In the genomic region with DNA sequence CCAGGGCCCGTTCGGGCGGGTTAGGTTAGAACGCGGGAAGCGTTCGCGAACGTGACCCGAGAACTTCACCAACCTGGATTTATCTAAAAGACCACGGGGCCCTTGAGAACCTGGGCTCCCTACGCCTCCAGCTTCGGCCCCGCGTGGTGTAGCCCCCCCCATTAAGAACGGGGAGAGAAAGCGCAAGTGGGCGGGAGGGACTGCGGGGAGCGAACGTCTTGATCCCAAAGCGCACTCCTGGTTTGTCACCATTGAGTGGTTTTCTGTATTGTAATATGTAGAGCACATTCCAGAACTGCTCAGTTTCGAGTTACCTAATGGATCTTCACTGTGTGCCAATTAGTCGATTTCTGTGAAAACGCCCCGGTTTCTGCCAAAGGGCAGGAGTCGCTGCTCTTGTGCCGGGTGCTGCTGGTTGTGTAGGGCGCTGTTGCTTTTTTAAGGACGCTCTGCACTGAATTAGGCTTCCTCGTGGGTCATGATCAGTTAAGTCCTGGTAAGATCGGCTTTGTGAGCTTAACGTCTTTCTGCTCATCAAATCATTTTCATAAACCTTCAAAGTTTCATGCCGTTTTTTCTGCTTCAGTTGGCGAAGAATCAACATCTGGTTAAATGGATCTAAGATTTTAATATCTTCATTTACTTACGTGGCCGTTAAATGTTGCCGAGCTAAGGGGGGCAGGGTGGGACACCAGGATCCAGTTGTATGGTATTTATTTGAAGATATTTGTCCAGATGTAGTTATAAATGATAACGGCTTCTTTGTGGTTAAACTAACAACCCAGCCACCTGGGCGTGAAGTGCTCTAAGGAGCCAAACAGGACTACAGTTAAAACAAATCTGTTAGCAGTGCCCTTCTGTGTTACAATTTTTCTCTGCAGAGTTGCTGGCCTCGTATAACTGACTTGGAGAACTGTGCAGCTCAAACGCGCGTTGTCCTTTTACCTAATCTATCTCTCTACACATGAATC, we compare ENCODE assay signal across 8 cellular contexts. TPM values are rescaled to one million over a fixed set of nuclear protein-coding genes. Genes with fewer than 3 reads are reported as not detected.
DNase-seq lines count a peak whose midpoint lies in the region; ATAC-seq and TF ChIP-seq lines count a peak whose summit lies in the region.

No MANE protein-coding gene starts in this region.

- H3K9ac ChIP-seq in HUES48 (ENCODE audit: low read depth, low read length): peak overlapping the region; percentile 96

- H3K27me3 ChIP-seq in HUES48 (ENCODE audit: control insufficient read depth, insufficient read depth, low read length) (no peaks in the 10 kb centered on the region), RWPE2 (ENCODE audit: insufficient read depth, poor library complexity, severe bottlenecking) (no peaks in the 10 kb centered on the region), heart left ventricle (no peaks in the 10 kb centered on the region)

- peak overlapping the region; percentile 92 for H3K27ac Mint-ChIP-seq in activated naive CD4-positive, alpha-beta T cell treated with anti-CD3 and anti-CD28 coated beads for 36 hours

- peaks cover 28% of the 10 kb centered on the region for H3K4me1 ChIP-seq in HUES48 (ENCODE audit: control insufficient read depth, insufficient read depth, low read length)
- peaks cover 7% of the 10 kb centered on the region for H3K4me1 ChIP-seq in RWPE2 (ENCODE audit: insufficient read depth, poor library complexity, severe bottlenecking)
- H3K4me1 ChIP-seq in heart left ventricle: peaks cover 0 to 25% (median 13%) of the 10 kb centered on the region in 12 donors

- H3K4me3 Mint-ChIP-seq in activated naive CD4-positive, alpha-beta T cell treated with anti-CD3 and anti-CD28 coated beads for 36 hours: peak overlapping the region; percentile 93

- no peak for TF ChIP-seq CTCF in RWPE2 (IDR thresholded peaks at IDR 0.05; ENCODE audit: poor library complexity, severe bottlenecking)
- no peak for TF ChIP-seq CTCF in heart left ventricle (IDR thresholded peaks at IDR 0.05)

- H3K4me1 Mint-ChIP-seq in activated naive CD4-positive, alpha-beta T cell treated with anti-CD3 and anti-CD28 coated beads for 36 hours (ENCODE audit: low read depth): peaks cover 34% of the 10 kb centered on the region

- H3K27me3 Mint-ChIP-seq in activated naive CD4-positive, alpha-beta T cell treated with anti-CD3 and anti-CD28 coated beads for 36 hours (ENCODE audit: low read depth): peaks cover 2% of the 10 kb centered on the region

- H3K9me3 Mint-ChIP-seq in activated naive CD4-positive, alpha-beta T cell treated with anti-CD3 and anti-CD28 coated beads for 36 hours: no peaks in the 10 kb centered on the region

- WGBS in heart left ventricle, 4 donors: 1 to 3% (median 2%) methylated on average over 34 to 44 of the region's 44 CpGs

- H3K27ac ChIP-seq in HUES48 (ENCODE audit: low read depth, low read length) (peak overlapping the region; percentile 97), RWPE2 (ENCODE audit: poor library complexity, severe bottlenecking) (peak overlapping the region; percentile 65), heart left ventricle (no peak overlapping the region)

- CTCF ChIA-PET in activated naive CD4-positive, alpha-beta T cell treated with anti-CD3 and anti-CD28 coated beads for 36 hours (lab: Charles Lee): interaction anchor here (0.8 to 5.2 kb wide), 20 partner anchors 14 to 413 kb away, joined by 3 to 65 read pairs (median 4); no protein-coding TSS in a partner anchor

- H3K36me3 ChIP-seq in HUES48 (ENCODE audit: control insufficient read depth, insufficient read depth, low read length): peaks cover 4% of the 10 kb centered on the region
- H3K36me3 ChIP-seq in RWPE2 (ENCODE audit: low read depth): peaks cover 3% of the 10 kb centered on the region
- H3K36me3 ChIP-seq in heart left ventricle: peaks cover 0 to 3% (median 0%) of the 10 kb centered on the region in 9 donors

- ATAC-seq in GM21423 (IDR thresholded peaks at IDR 0.05; ENCODE audit: unreplicated experiment) (peak; percentile 30), RWPE2 (ENCODE audit: low read depth) (peak; percentile 55), heart left ventricle (peak; percentile 29 to 51 (median 45)), GM18520 (IDR thresholded peaks at IDR 0.05; ENCODE audit: unreplicated experiment) (no peak)

- H3K9me3 ChIP-seq in HUES48 (ENCODE audit: control insufficient read depth, insufficient read depth, low read length): no peaks in the 10 kb centered on the region
- no peaks in the 10 kb centered on the region for H3K9me3 ChIP-seq in RWPE2 (ENCODE audit: severe bottlenecking)
- H3K9me3 ChIP-seq in heart left ventricle: no peaks in the 10 kb centered on the region

- peaks cover 11% of the 10 kb centered on the region for H3K36me3 Mint-ChIP-seq in activated naive CD4-positive, alpha-beta T cell treated with anti-CD3 and anti-CD28 coated beads for 36 hours (ENCODE audit: low read depth)

- no peak for TF ChIP-seq POLR2A in heart left ventricle (IDR thresholded peaks at IDR 0.05)

- DNase-seq in DMS 273 (lab: John Stamatoyannopoulos, UW; ENCODE audit: unreplicated experiment) (peak; percentile 72), RWPE2 (ENCODE audit: low spot score) (peak; percentile 57), heart left ventricle (peak in 3 of 5 donors; percentile 9 to 57 (median 25)), renal cortical epithelial cell (ENCODE audit: low read depth) (peak; percentile 67)
- DNase-seq in activated naive CD4-positive, alpha-beta T cell treated with anti-CD3 and anti-CD28 coated beads for 36 hours: peak; percentile 81

- H3K4me3 ChIP-seq in HUES48 (ENCODE audit: low read depth, low read length) (peak overlapping the region; percentile 87), RWPE2 (ENCODE audit: severe bottlenecking) (peak overlapping the region; percentile 94), heart left ventricle (peak overlapping the region; percentile 64 to 96 (median 78))

- intact Hi-C loops in activated naive CD4-positive, alpha-beta T cell treated with anti-CD3 and anti-CD28 coated beads for 36 hours (cut with micrococcal nuclease): loop anchor here (1.0 to 2.0 kb wide), 10 partner anchors 12 to 339 kb away; partner anchors contain the start of gene TLR2
- intact Hi-C loops in heart left ventricle (cut with DNase I): loop anchor here (2.0 to 10.0 kb wide), 10 partner anchors 87 to 410 kb away; partner anchors contain the start of gene TMEM131L (in 7 of the 10)

RNA-seq across cellular contexts. Expression of gene MND1, which starts 0.8 kb away (rescaled TPM):
- total RNA-seq in activated naive CD4-positive, alpha-beta T cell treated with anti-CD3 and anti-CD28 coated beads for 36 hours: 10 to 100 TPM; 51.3 to 52.6 TPM
- total RNA-seq in heart left ventricle (1 to 10 TPM in 1 of 9 donors, under 1 TPM in 2, not detected in 6; 0.30 to 1.3 (median 0.73) TPM), renal cortical epithelial cell (2.4 and 9.0 TPM in 2 replicates)
- polyA plus RNA-seq in heart left ventricle: under 1 TPM; 0.27 to 0.40 TPM

Comparison
In these comparisons a context has a peak if more than half of its experiments do, and no peak if none do; other contexts are left out.
1. DNase-seq: peak in every context shown above with its lines; median percentile 81 in activated naive CD4-positive, alpha-beta T cell treated with anti-CD3 and anti-CD28 coated beads for 36 hours; 72 in DMS 273; 67 in renal cortical epithelial cell; 57 in RWPE2; 25 in heart left ventricle.
2. H3K27ac ChIP-seq: peak in HUES48 (single experiment) and RWPE2 (single experiment); none in heart left ventricle (0 of 12).
3. Peak in every context shown above with its lines, with median percentiles within 50 percentile points of each other: H3K4me3 ChIP-seq.